Comparison of ENCODE assay signal across 9 cellular contexts in genomic region chr5:159395202-159395601, GRCh38.
"Had no signal": no experiment of that assay in that cellular context is flagged by ENCODE, and none has a peak within 500 bp of the region (broad histone marks: within the 10 kb centered on the region; RNA-seq: fewer than 3 reads in every experiment).

No MANE protein-coding gene starts in this region.

- H3K9me3 ChIP-seq: HAP-1 had no signal

- H3K4me1 ChIP-seq: HAP-1 had no signal

- H2AFZ ChIP-seq: GM23248 had no signal

- H3K36me3 ChIP-seq: HAP-1 had no signal

- H3K27ac Mint-ChIP-seq: HFFc6 had no signal

- ATAC-seq: HCT116, K562 had no signal

- H3K9ac ChIP-seq: GM23248 had no signal

- H3K4me3 ChIP-seq: GM23248, HAP-1, K562 had no signal

- DNase-seq: GM23248, GOT3, H7, HFFc6, IMR-90 had no signal

- H3K4me3 Mint-ChIP-seq: HFFc6 had no signal

- H3K27ac ChIP-seq: GM23248, HL-60 had no signal
